Comparison of ENCODE assay signal across 10 cellular contexts in genomic region chr2:230738391-230738811, GRCh38. TPM values are rescaled to one million over a fixed set of nuclear protein-coding genes. Genes with fewer than 3 reads are reported as not detected.
DNase-seq lines count a peak whose midpoint lies in the region; ATAC-seq, FAIRE-seq and TF ChIP-seq lines count a peak whose summit lies in the region.
"Had no signal": no experiment of that assay in that cellular context is flagged by ENCODE, and none has a peak within 500 bp of the region (broad histone marks: within the 10 kb centered on the region; RNA-seq: fewer than 3 reads in every experiment).

No MANE protein-coding gene starts in this region.

- peaks cover 2% of the 10 kb centered on the region for H3K9me1 ChIP-seq in endothelial cell of umbilical vein (replicated peaks; ENCODE audit: control insufficient read depth, extremely low read depth, insufficient read depth, low read length)

- H2AFZ ChIP-seq in GM23248 (no peak overlapping the region), endothelial cell of umbilical vein (ENCODE audit: low read depth, low read length) (no peak overlapping the region)

- H3K27ac ChIP-seq in GM23248 (no peak overlapping the region), endothelial cell of umbilical vein (ENCODE audit: insufficient read depth, low read depth, low read length) (no peak overlapping the region), psoas muscle (peak overlapping the region; percentile 14), A673 (ENCODE audit: low read depth, low read length, poor library complexity, severe bottlenecking) (no peak overlapping the region)

- DNase-seq in GM23248: peak; percentile 24
- peak; percentile 68 for DNase-seq in RPMI7951 (ENCODE audit: low read depth)
- DNase-seq in endothelial cell of umbilical vein (ENCODE audit: low read depth, low spot score): peak; percentile 40
- DNase-seq in psoas muscle: no peak
- DNase-seq in COR-L47 (lab: John Stamatoyannopoulos, UW): no peak
- no peak for DNase-seq in A673 (ENCODE audit: low spot score)
- no peak for DNase-seq in lower leg skin (ENCODE audit: low spot score in 2 of 2)
- DNase-seq in NOMO-1 (lab: John Stamatoyannopoulos, UW; ENCODE audit: unreplicated experiment in 2 of 2): no peak
- DNase-seq: heart right ventricle, NCI-H446 had no signal

- H3K4me1 ChIP-seq in GM23248 (ENCODE audit: insufficient read depth) (peaks cover 11% of the 10 kb centered on the region), endothelial cell of umbilical vein (ENCODE audit: control insufficient read depth, extremely low read depth, insufficient read depth, low read length) (no peaks in the 10 kb centered on the region), psoas muscle (peaks cover 72% of the 10 kb centered on the region), A673 (ENCODE audit: insufficient read depth, low read length, poor library complexity, severe bottlenecking) (no peaks in the 10 kb centered on the region)

- in situ Hi-C loops in GM23248 (cut with MboI): no loop called here

- no peak for FAIRE-seq in endothelial cell of umbilical vein (lab: Jason Lieb, UNC)

- dilution Hi-C loops in endothelial cell of umbilical vein (cut with MboI; ENCODE audit: extremely low pct_ligation_motif_present, low sequenced_read_pairs): no loop called here

- H3K9me3 ChIP-seq in GM23248 (ENCODE audit: low read depth) (no peaks in the 10 kb centered on the region), endothelial cell of umbilical vein (replicated peaks; ENCODE audit: control insufficient read depth, insufficient read depth, low read length) (no peaks in the 10 kb centered on the region), psoas muscle (no peaks in the 10 kb centered on the region), A673 (ENCODE audit: low read depth, low read length, poor library complexity, severe bottlenecking) (no peaks in the 10 kb centered on the region)
- H3K9me3 ChIP-seq: heart right ventricle had no signal

- H3K79me2 ChIP-seq in GM23248 (ENCODE audit: insufficient read depth) (peaks cover 100% of the 10 kb centered on the region), endothelial cell of umbilical vein (ENCODE audit: control insufficient read depth, insufficient read depth, low read length) (peaks cover 90% of the 10 kb centered on the region)

- TF ChIP-seq POLR2A in endothelial cell of umbilical vein (IDR thresholded peaks at IDR 0.05; ENCODE audit: low read depth, low read length): no peak
- no peak for TF ChIP-seq POLR2A in lower leg skin (IDR thresholded peaks at IDR 0.05)

- 88 to 95% methylated on average over 1 of the region's 1 CpG for WGBS in GM23248 (ENCODE audit: low coverage in 1 of 2, low lambda C conversion rate in 2 of 2, missing lambda C conversion rate in 2 of 2), 2 experiments
- 28 to 38% (median 30%) methylated on average over 1 of the region's 1 CpG for WGBS in psoas muscle, 3 donors
- 32 to 39% methylated on average over 1 of the region's 1 CpG for WGBS in lower leg skin, 2 donors

- TF ChIP-seq CTCF in endothelial cell of umbilical vein (IDR thresholded peaks at IDR 0.05; ENCODE audit: extremely low read depth in 1 of 2, insufficient read depth in 1 of 2, low read depth in 1 of 2, low read length in 2 of 2) (no peak), psoas muscle (IDR thresholded peaks at IDR 0.05) (no peak), A673 (conservative IDR thresholded peaks at IDR 0.05; ENCODE audit: low read depth, low read length) (no peak), lower leg skin (IDR thresholded peaks at IDR 0.05) (no peak)

- H4K20me1 ChIP-seq in GM23248 (ENCODE audit: insufficient read depth) (no peaks in the 10 kb centered on the region; the same call in 1 of the 2 replicates), endothelial cell of umbilical vein (replicated peaks; ENCODE audit: control insufficient read depth, extremely low read depth, insufficient read depth, low read length) (peaks cover 2% of the 10 kb centered on the region)

- CTCF ChIA-PET in endothelial cell of umbilical vein (lab: Charles Lee) (interaction anchor here (1.3 to 1.7 kb wide), 3 partner anchors 18 to 60 kb away, joined by 3 to 6 read pairs (median 4); no protein-coding TSS in a partner anchor), A673 (lab: Charles Lee) (interaction anchor here (0.6 kb wide), 1 partner anchor 25 kb away, joined by 3 read pairs; no protein-coding TSS in a partner anchor)

- H3K36me3 ChIP-seq in GM23248 (ENCODE audit: low read depth): peaks cover 5% of the 10 kb centered on the region; the same call in 1 of the 2 replicates
- peaks cover 0 to 4% of the 10 kb centered on the region in 2 experiments for H3K36me3 ChIP-seq in endothelial cell of umbilical vein (ENCODE audit: control insufficient read depth in 2 of 2, extremely low read depth in 1 of 2, insufficient read depth in 2 of 2, low read length in 2 of 2)
- H3K36me3 ChIP-seq in psoas muscle (ENCODE audit: insufficient read depth in 1 of 2, low read depth in 1 of 2): no peaks in the 10 kb centered on the region
- H3K36me3 ChIP-seq in A673 (ENCODE audit: insufficient read depth, low read length, poor library complexity, severe bottlenecking): no peaks in the 10 kb centered on the region

- no peaks in the 10 kb centered on the region for H3K9me2 ChIP-seq in GM23248 (ENCODE audit: insufficient read depth)

- BruUV-seq in endothelial cell of umbilical vein (replicated peaks; lab: Mats Ljungman, UMichigan) (no TSS peak), A673 (replicated peaks; lab: Mats Ljungman, UMichigan) (no TSS peak)

- H3K4me2 ChIP-seq in GM23248 (ENCODE audit: unreplicated experiment) (no peak overlapping the region), endothelial cell of umbilical vein (ENCODE audit: insufficient read depth, low read length) (no peak overlapping the region)

- intact Hi-C loops in endothelial cell of umbilical vein (cut with micrococcal nuclease): no loop called here
- intact Hi-C loops in psoas muscle (cut with DNase I): no loop called here
- intact Hi-C loops in A673 (cut with micrococcal nuclease; ENCODE audit: unreplicated experiment): no loop called here
- intact Hi-C loops in lower leg skin (cut with DNase I; ENCODE audit: low total_unique reads): no loop called here

- peak in 1 of 4 donors; percentile 8 for ATAC-seq in psoas muscle

- H3K4me3 ChIP-seq in GM23248 (no peak overlapping the region), endothelial cell of umbilical vein (replicated peaks in 1 of 3; ENCODE audit: insufficient read depth in 1 of 3, low read depth in 1 of 3, low read length in 3 of 3) (no peak overlapping the region), psoas muscle (no peak overlapping the region), A673 (ENCODE audit: low read depth, low read length, poor library complexity, severe bottlenecking) (no peak overlapping the region), lower leg skin (ENCODE audit: low read depth, poor library complexity, severe bottlenecking) (no peak overlapping the region)
- H3K4me3 ChIP-seq: heart right ventricle had no signal

- H3K27me3 ChIP-seq in GM23248 (replicated peaks; ENCODE audit: insufficient read depth): no peaks in the 10 kb centered on the region
- no peaks in the 10 kb centered on the region for H3K27me3 ChIP-seq in endothelial cell of umbilical vein (ENCODE audit: control insufficient read depth in 2 of 2, insufficient read depth in 2 of 2, low read length in 2 of 2)
- H3K27me3 ChIP-seq in psoas muscle (ENCODE audit: insufficient read depth in 3 of 3, low read length in 2 of 3): no peaks in the 10 kb centered on the region
- H3K27me3 ChIP-seq in A673 (replicated peaks; ENCODE audit: insufficient read depth, low read depth, low read length, poor library complexity): no peaks in the 10 kb centered on the region
- H3K27me3 ChIP-seq: heart right ventricle had no signal

- POLR2A ChIA-PET in endothelial cell of umbilical vein (lab: Charles Lee): no interaction called here
- POLR2A ChIA-PET in A673 (lab: Charles Lee; ENCODE audit: low non-redundant PET): no interaction called here

- H3F3A ChIP-seq in GM23248 (ENCODE audit: insufficient read depth): no peaks in the 10 kb centered on the region

- H3K9ac ChIP-seq in GM23248 (no peak overlapping the region), endothelial cell of umbilical vein (replicated peaks; ENCODE audit: extremely low read depth, insufficient read depth, low read length) (no peak overlapping the region)

TF ChIP-seq in endothelial cell of umbilical vein, 7 proteins besides CTCF, POLR2A, EP300 and RAD21:
- TF ChIP-seq MYC (IDR thresholded peaks at IDR 0.05; ENCODE audit: low read depth, low read length): no peak
- TF ChIP-seq MAX (IDR thresholded peaks at IDR 0.05; ENCODE audit: insufficient read depth, insufficient read length): no peak
- no peak for TF ChIP-seq POLR2AphosphoS5 (IDR thresholded peaks at IDR 0.05; ENCODE audit: insufficient read depth, low read depth, low read length)
- TF ChIP-seq EZH2 (IDR thresholded peaks at IDR 0.05; ENCODE audit: borderline replicate concordance, low read depth, low read length, severe bottlenecking): no peak
- TF ChIP-seq JUN (IDR thresholded peaks at IDR 0.05; ENCODE audit: borderline replicate concordance, insufficient read depth, insufficient read length, low read depth): no peak
- TF ChIP-seq FOS (IDR thresholded peaks at IDR 0.05; ENCODE audit: borderline replicate concordance, insufficient read depth, low read length): no peak
- TF ChIP-seq GATA2 (IDR thresholded peaks at IDR 0.05; ENCODE audit: insufficient read depth, insufficient read length, low read depth, low read length): no peak

RNA-seq across cellular contexts. Expression of gene CAB39, which starts 25.8 kb away (rescaled TPM):
- 49.1 and 52.1 TPM in 2 replicates for total RNA-seq in GM23248 (2014; rRNA removed; shearing (Covaris generic))
- polyA plus RNA-seq in GM23248 (2016; fragmentation: Nextera tagmentation; extraction: Ambion mirVana) (22.7 and 23.1 TPM in 2 replicates), endothelial cell of umbilical vein (19.8 and 25.7 TPM in 2 replicates), psoas muscle (100 to 1,000 TPM in 1 of 3 donors, 10 to 100 TPM in 2; 36.0 to 166 (median 55.3) TPM)
- 87.8 and 101 TPM in 2 replicates for total RNA-seq in RPMI7951 (2014; rRNA removed; shearing (Covaris generic))
- total RNA-seq in endothelial cell of umbilical vein (53.7 and 57.3 TPM in 2 replicates), psoas muscle (100 to 1,000 TPM; 107 to 139 (median 128) TPM), A673 (2021) (50.9 and 58.2 TPM in 2 replicates), lower leg skin (10 to 100 TPM; 65.5 to 74.7 (median 70.4) TPM)
- polyA plus RNA-seq in endothelial cell of umbilical vein (2011; cell fraction: cytosol; rRNA removed): 29.5 and 31.8 TPM in 2 replicates
- polyA plus RNA-seq in endothelial cell of umbilical vein (2011; cell fraction: nucleus; rRNA removed): 40.4 and 55.9 TPM in 2 replicates
- polyA plus RNA-seq in endothelial cell of umbilical vein (2012): 47.5 and 56.4 TPM in 2 replicates
- polyA minus RNA-seq in endothelial cell of umbilical vein: 79.2 and 86.5 TPM in 2 replicates
- polyA minus RNA-seq in endothelial cell of umbilical vein (2011; cell fraction: cytosol; rRNA and poly(A)+ RNA removed): 25.7 TPM
- 50.3 and 63.6 TPM in 2 replicates for polyA minus RNA-seq in endothelial cell of umbilical vein (2011; cell fraction: nucleus; rRNA and poly(A)+ RNA removed)

Comparison
In these comparisons a context has a peak if more than half of its experiments do, and no peak if none do; other contexts are left out.
1. DNase-seq: peak in GM23248 (single experiment), RPMI7951 (single experiment) and endothelial cell of umbilical vein (single experiment); none in psoas muscle (0 of 2), COR-L47 (single experiment), A673 (single experiment), lower leg skin (0 of 2) and NOMO-1 (0 of 2).